In the genomic region with DNA sequence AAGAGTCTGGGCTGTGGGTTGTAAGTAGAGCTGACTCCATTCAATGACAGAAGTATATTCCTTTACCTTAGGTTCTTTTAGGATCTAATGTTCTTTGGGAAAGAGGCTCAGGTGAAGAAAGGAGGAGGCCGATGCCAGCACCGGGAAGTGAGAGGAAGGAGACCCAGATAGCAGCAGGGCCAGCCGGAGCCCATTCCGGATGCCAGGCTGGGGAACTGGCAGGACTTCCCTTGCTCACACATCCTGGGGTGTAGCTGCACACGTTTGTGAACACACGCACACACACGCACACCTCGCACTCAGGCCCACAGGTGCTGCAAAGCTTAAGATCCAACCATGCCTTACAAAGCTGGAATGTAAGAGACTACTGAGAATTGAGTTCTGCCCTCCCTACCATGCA, we compare ENCODE assay signal across 24 cellular contexts.
DNase-seq lines count a peak whose midpoint lies in the region; ATAC-seq, FAIRE-seq and TF ChIP-seq lines count a peak whose summit lies in the region.
"Had no signal": no experiment of that assay in that cellular context is flagged by ENCODE, and none has a peak within 500 bp of the region (broad histone marks: within the 10 kb centered on the region; RNA-seq: fewer than 3 reads in every experiment).

No MANE protein-coding gene starts in this region.

- H3K4me1 ChIP-seq in left ventricle myocardium inferior (peaks cover 30% of the 10 kb centered on the region), kidney (ENCODE audit: control insufficient read depth in 1 of 2, insufficient read depth in 1 of 2, low read depth in 1 of 2, low read length in 2 of 2) (peaks cover 5 to 15% of the 10 kb centered on the region in 2 donors)

- H3K9me3 ChIP-seq in left ventricle myocardium inferior (replicated peaks) (no peaks in the 10 kb centered on the region), kidney (ENCODE audit: control insufficient read depth in 1 of 2, low read length in 2 of 2) (no peaks in the 10 kb centered on the region), WERI-Rb-1 (ENCODE audit: severe bottlenecking) (no peaks in the 10 kb centered on the region)

- H3K4me3 ChIP-seq in left ventricle myocardium inferior (no peak overlapping the region), kidney (ENCODE audit: low read length in 2 of 2) (no peak overlapping the region), WERI-Rb-1 (ENCODE audit: low read depth, low read length) (no peak overlapping the region)
- H3K4me3 ChIP-seq: PC-9 had no signal

- no peaks in the 10 kb centered on the region for H3K36me3 ChIP-seq in left ventricle myocardium inferior
- no peaks in the 10 kb centered on the region for H3K36me3 ChIP-seq in kidney (ENCODE audit: control insufficient read depth in 1 of 2, insufficient read depth in 2 of 2, low read length in 2 of 2)
- no peaks in the 10 kb centered on the region for H3K36me3 ChIP-seq in WERI-Rb-1

- FAIRE-seq in kidney (lab: Jason Lieb, UNC), result no peak
- FAIRE-seq: GM12891 had no signal

- no peak for ATAC-seq in sciatic nerve
- ATAC-seq in GM18520 (IDR thresholded peaks at IDR 0.05; ENCODE audit: unreplicated experiment), result no peak

- DNase-seq in cardiac septum (ENCODE audit: low spot score) (peak; percentile 38), left ventricle myocardium inferior (no peak), kidney (peak; percentile 42), sciatic nerve (ENCODE audit: low spot score) (peak; percentile 44), SW 1271 (lab: John Stamatoyannopoulos, UW) (no peak), NOMO-1 (lab: John Stamatoyannopoulos, UW; ENCODE audit: unreplicated experiment in 2 of 2) (no peak), WERI-Rb-1 (no peak)
- DNase-seq: Calu3; DMS79 treated with DMSO at 0.1 percent for 48 hours; GF-D8; GOT3; HCEC 1CT; NCI-H1092; NCI-H1436; NCI-H187; NCI-H446; NCI-H524 treated with DMSO at 0.1 percent for 48 hours; NCI-H82; NK-92 treated with Interleukin-12 subunit alpha and Interleukin-12 subunit beta, amount 100 ng/mL, for 24 hours; PC-9; Right ventricle myocardium superior had no signal

- no peak overlapping the region for H3K27ac ChIP-seq in left ventricle myocardium inferior (replicated peaks)
- H3K27ac ChIP-seq in kidney (ENCODE audit: low read depth in 2 of 2, low read length in 2 of 2), result no peak overlapping the region
- H3K27ac ChIP-seq in WERI-Rb-1, result no peak overlapping the region
- H3K27ac ChIP-seq: HL-60, PC-9 had no signal

- no peak for TF ChIP-seq CTCF in left ventricle myocardium inferior (IDR thresholded peaks at IDR 0.05; ENCODE audit: borderline replicate concordance)
- no peak for TF ChIP-seq CTCF in kidney (IDR thresholded peaks at IDR 0.05; ENCODE audit: borderline replicate concordance, extremely low read depth, insufficient read depth)
- TF ChIP-seq CTCF in WERI-Rb-1 (IDR thresholded peaks at IDR 0.05; ENCODE audit: low read depth, low read length), result no peak

- no peak overlapping the region for H3K9ac ChIP-seq in kidney (ENCODE audit: low read length in 2 of 2)

- intact Hi-C loops in cardiac septum (cut with DNase I), result no loop called here
- intact Hi-C loops in left ventricle myocardium inferior (cut with micrococcal nuclease), result no loop called here
- intact Hi-C loops in kidney (cut with DNase I), result no loop called here
- intact Hi-C loops in sciatic nerve (cut with DNase I), result loop anchor here (10.0 kb wide), 1 partner anchor 419 kb away; no protein-coding TSS in a partner anchor

- H3K27me3 ChIP-seq in left ventricle myocardium inferior (ENCODE audit: low read depth), result peaks cover 14% of the 10 kb centered on the region
- H3K27me3 ChIP-seq in WERI-Rb-1 (ENCODE audit: insufficient read depth, low read depth, severe bottlenecking), result no peaks in the 10 kb centered on the region

Comparison
In these comparisons a context has a peak if more than half of its experiments do, and no peak if none do; other contexts are left out.
1. DNase-seq: peak in cardiac septum (single experiment), kidney (single experiment) and sciatic nerve (single experiment); none in left ventricle myocardium inferior (single experiment), SW 1271 (0 of 2), NOMO-1 (0 of 2) and WERI-Rb-1 (single experiment).